Comparison of ENCODE assay signal across 22 cellular contexts in the genomic region with DNA sequence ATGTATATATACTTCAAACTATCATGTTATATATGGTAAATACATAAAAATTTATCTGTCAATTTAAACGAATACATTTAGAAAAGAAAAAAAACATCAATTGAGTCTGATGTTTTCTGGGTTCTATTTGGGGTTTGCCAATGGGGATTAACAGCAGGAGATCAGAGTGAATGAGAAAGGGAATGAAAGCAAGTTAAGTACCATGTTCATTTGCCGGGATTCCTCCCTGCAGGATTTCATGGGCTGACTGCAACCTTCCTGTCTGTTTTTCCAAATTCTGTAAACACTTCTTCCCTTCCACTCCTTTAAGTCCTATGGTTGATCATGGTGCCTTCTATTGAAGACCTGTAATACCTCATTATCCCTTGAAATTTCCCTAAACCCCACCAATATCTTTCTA. TPM values are rescaled to one million over a fixed set of nuclear protein-coding genes. Genes with fewer than 3 reads are reported as not detected.
DNase-seq lines count a peak whose midpoint lies in the region; ATAC-seq and TF ChIP-seq lines count a peak whose summit lies in the region.
"Had no signal": no experiment of that assay in that cellular context is flagged by ENCODE, and none has a peak within 500 bp of the region (broad histone marks: within the 10 kb centered on the region; RNA-seq: fewer than 3 reads in every experiment).

No MANE protein-coding gene starts in this region.

- H3F3A ChIP-seq in neural progenitor cell (ENCODE audit: low read depth), result peaks cover 21% of the 10 kb centered on the region

- H3K27ac Mint-ChIP-seq in WTC11 (peak overlapping the region; percentile 95), neural progenitor cell (no peak overlapping the region), T-helper 17 cell (no peak overlapping the region)

- no peaks in the 10 kb centered on the region for H4K20me1 ChIP-seq in neural progenitor cell (ENCODE audit: low read depth)

- TF ChIP-seq CTCF in WTC11 (IDR thresholded peaks at IDR 0.05) (no peak), neural progenitor cell (IDR thresholded peaks at IDR 0.05) (no peak), adrenal gland (IDR thresholded peaks at IDR 0.05) (no peak)

- H3K4me2 ChIP-seq in neural progenitor cell, result peak overlapping the region; percentile 65

- ATAC-seq in WTC11 (peak; percentile 80), T-helper 17 cell (no peak), aorta (ENCODE audit: low FRiP score) (no peak)
- ATAC-seq: HCT116 had no signal

- H3K27me3 Mint-ChIP-seq in WTC11 (ENCODE audit: low read depth), result no peaks in the 10 kb centered on the region
- H3K27me3 Mint-ChIP-seq in neural progenitor cell (ENCODE audit: insufficient read depth, low read depth), result peaks cover 4% of the 10 kb centered on the region
- no peaks in the 10 kb centered on the region for H3K27me3 Mint-ChIP-seq in T-helper 17 cell

- intact Hi-C loops in adrenal gland (cut with DNase I) (no loop called here), aorta (cut with DNase I) (no loop called here)

- no peak overlapping the region for H2AFZ ChIP-seq in neural progenitor cell (replicated peaks)

- H3K9ac ChIP-seq in HUES48 (ENCODE audit: low read depth, low read length) (peak overlapping the region; percentile 9; the same call in 1 of the 2 replicates), neural progenitor cell (no peak overlapping the region)

- peak overlapping the region; percentile 86 for H3K27ac ChIP-seq in HUES48 (ENCODE audit: low read depth, low read length)
- no peak overlapping the region for H3K27ac ChIP-seq in iPS DF 6.9 (ENCODE audit: low read length)
- H3K27ac ChIP-seq in neural progenitor cell, result peak overlapping the region; percentile 78
- no peak overlapping the region for H3K27ac ChIP-seq in adrenal gland
- no peak overlapping the region for H3K27ac ChIP-seq in aorta (ENCODE audit: low read depth in 1 of 2, low read length in 2 of 2)
- H3K27ac ChIP-seq: SJCRH30 had no signal

- POLR2A ChIA-PET in WTC11 (lab: Charles Lee), result no interaction called here

- H3K4me1 ChIP-seq in HUES48 (ENCODE audit: control insufficient read depth, insufficient read depth, low read length), result peaks cover 66% of the 10 kb centered on the region
- H3K4me1 ChIP-seq in iPS DF 6.9 (ENCODE audit: control insufficient read depth, insufficient read depth, low read length), result peaks cover 2% of the 10 kb centered on the region; the same call in 1 of the 2 replicates
- peaks cover 48% of the 10 kb centered on the region for H3K4me1 ChIP-seq in neural progenitor cell
- H3K4me1 ChIP-seq in adrenal gland (replicated peaks in 1 of 2), result peaks cover 0 to 4% of the 10 kb centered on the region in 2 donors
- no peaks in the 10 kb centered on the region for H3K4me1 ChIP-seq in aorta (ENCODE audit: control insufficient read depth in 1 of 2, insufficient read depth in 2 of 2, low read length in 2 of 2)
- H3K4me1 ChIP-seq: SJCRH30 had no signal

- no peak for TF ChIP-seq POLR2A in adrenal gland (IDR thresholded peaks at IDR 0.05)

- H3K36me3 ChIP-seq in HUES48 (ENCODE audit: control insufficient read depth, insufficient read depth, low read length) (no peaks in the 10 kb centered on the region), iPS DF 6.9 (ENCODE audit: control insufficient read depth, insufficient read depth, low read length) (no peaks in the 10 kb centered on the region), neural progenitor cell (no peaks in the 10 kb centered on the region), adrenal gland (replicated peaks in 1 of 2) (no peaks in the 10 kb centered on the region), aorta (ENCODE audit: control insufficient read depth in 1 of 2, insufficient read depth in 2 of 2, low read length in 1 of 2) (no peaks in the 10 kb centered on the region)
- H3K36me3 ChIP-seq: BE2C, MG63, SJCRH30 had no signal

- CTCF ChIA-PET in WTC11 (lab: Charles Lee), result no interaction called here

- no CpG with 5 or more reads among the region's 2 CpGs for WGBS in iPS DF 6.9 (ENCODE audit: insufficient coverage, insufficient read length)
- WGBS in adrenal gland, 4 donors, result 53 to 65% (median 58%) methylated on average over 2 of the region's 2 CpGs
- WGBS in aorta, 2 donors, result 34 to 54% methylated on average over 2 of the region's 2 CpGs

- H3K9me3 ChIP-seq in HUES48 (ENCODE audit: control insufficient read depth, insufficient read depth, low read length) (no peaks in the 10 kb centered on the region), iPS DF 6.9 (ENCODE audit: control insufficient read depth, insufficient read depth, low read length) (no peaks in the 10 kb centered on the region), neural progenitor cell (ENCODE audit: low read depth) (no peaks in the 10 kb centered on the region), adrenal gland (replicated peaks in 1 of 3) (no peaks in the 10 kb centered on the region), T-helper 17 cell (ENCODE audit: control insufficient read depth, low read length, poor library complexity, severe bottlenecking) (no peaks in the 10 kb centered on the region), aorta (ENCODE audit: control insufficient read depth, low read length) (no peaks in the 10 kb centered on the region)
- H3K9me3 ChIP-seq: BE2C, MG63, SJCRH30 had no signal

- DNase-seq in WTC11 (ENCODE audit: low spot score) (no peak), iPS DF 6.9 (ENCODE audit: low read depth, low spot score) (peak; percentile 72), neural progenitor cell (ENCODE audit: low spot score) (peak; percentile 78), adrenal gland (no peak), T-helper 17 cell (no peak), aorta (no peak), ecto neural progenitor cell (ENCODE audit: low spot score) (no peak)
- DNase-seq: BE2C, DMS53, GF-D8, Karpas-422, MG63, NCI-H1417, NCI-H187, NCI-H2107, NCI-H2227 treated with DMSO at 0.1 percent for 48 hours, NCI-H510A treated with DMSO at 0.1 percent for 48 hours, NCI-H774, SJCRH30 had no signal

- H3K4me3 ChIP-seq in HUES48 (ENCODE audit: low read depth, low read length) (peak overlapping the region; percentile 28; the same call in 1 of the 2 replicates), iPS DF 6.9 (ENCODE audit: low read length) (no peak overlapping the region), neural progenitor cell (peak overlapping the region; percentile 6), adrenal gland (no peak overlapping the region), aorta (ENCODE audit: low read length in 2 of 2) (no peak overlapping the region)
- H3K4me3 ChIP-seq: MG63, SJCRH30 had no signal

- H3K4me3 Mint-ChIP-seq in WTC11 (peak overlapping the region; percentile 30), neural progenitor cell (no peak overlapping the region), T-helper 17 cell (no peak overlapping the region)

- H3K9me3 Mint-ChIP-seq in WTC11, result no peaks in the 10 kb centered on the region
- H3K9me3 Mint-ChIP-seq in neural progenitor cell, result peaks cover 2% of the 10 kb centered on the region

- H3K4me1 Mint-ChIP-seq in WTC11 (peaks cover 72% of the 10 kb centered on the region), neural progenitor cell (peaks cover 35% of the 10 kb centered on the region), T-helper 17 cell (no peaks in the 10 kb centered on the region)

- H3K27me3 ChIP-seq in HUES48 (ENCODE audit: control insufficient read depth, insufficient read depth, low read length), result no peaks in the 10 kb centered on the region
- no peaks in the 10 kb centered on the region for H3K27me3 ChIP-seq in iPS DF 6.9 (ENCODE audit: control insufficient read depth, insufficient read depth, low read length)
- H3K27me3 ChIP-seq in neural progenitor cell, result no peaks in the 10 kb centered on the region
- H3K27me3 ChIP-seq in adrenal gland, result no peaks in the 10 kb centered on the region
- H3K27me3 ChIP-seq in aorta (ENCODE audit: control insufficient read depth in 1 of 2, insufficient read depth in 2 of 2, low read length in 1 of 2), result no peaks in the 10 kb centered on the region
- H3K27me3 ChIP-seq: BE2C, MG63, SJCRH30 had no signal

- H3K36me3 Mint-ChIP-seq in WTC11 (no peaks in the 10 kb centered on the region), neural progenitor cell (no peaks in the 10 kb centered on the region), T-helper 17 cell (ENCODE audit: low read depth) (no peaks in the 10 kb centered on the region)

- no peaks in the 10 kb centered on the region for H3K79me2 ChIP-seq in neural progenitor cell (ENCODE audit: low read depth)

TF ChIP-seq in WTC11, 78 proteins besides CTCF, POLR2A, EP300 and RAD21 (continues in another document):
- no peak for TF ChIP-seq SMAD3 (CRISPR knock-in tag; IDR thresholded peaks at IDR 0.05; ENCODE audit: borderline replicate concordance)
- TF ChIP-seq ESRRA (CRISPR knock-in tag; IDR thresholded peaks at IDR 0.05; ENCODE audit: borderline replicate concordance), result no peak
- no peak for TF ChIP-seq ZNF396 (CRISPR knock-in tag; IDR thresholded peaks at IDR 0.05; ENCODE audit: borderline replicate concordance)
- TF ChIP-seq ETV6 (CRISPR knock-in tag; IDR thresholded peaks at IDR 0.05), result 0 out of 2 replicates have a peak, but pooled peaks have one; percentile 46
- no peak for TF ChIP-seq GABPB1 (CRISPR knock-in tag; IDR thresholded peaks at IDR 0.05)
- TF ChIP-seq, protein P1, sequence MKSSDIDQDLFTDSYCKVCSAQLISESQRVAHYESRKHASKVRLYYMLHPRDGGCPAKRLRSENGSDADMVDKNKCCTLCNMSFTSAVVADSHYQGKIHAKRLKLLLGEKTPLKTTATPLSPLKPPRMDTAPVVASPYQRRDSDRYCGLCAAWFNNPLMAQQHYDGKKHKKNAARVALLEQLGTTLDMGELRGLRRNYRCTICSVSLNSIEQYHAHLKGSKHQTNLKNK (CRISPR knock-in tag; IDR thresholded peaks at IDR 0.05), result peak; percentile 99
- no peak for TF ChIP-seq GTF2I (CRISPR knock-in tag; conservative IDR thresholded peaks at IDR 0.05)
- no peak for TF ChIP-seq GRHL2 (CRISPR knock-in tag; IDR thresholded peaks at IDR 0.05; ENCODE audit: insufficient replicate concordance, severe bottlenecking)
- TF ChIP-seq, protein P2, sequence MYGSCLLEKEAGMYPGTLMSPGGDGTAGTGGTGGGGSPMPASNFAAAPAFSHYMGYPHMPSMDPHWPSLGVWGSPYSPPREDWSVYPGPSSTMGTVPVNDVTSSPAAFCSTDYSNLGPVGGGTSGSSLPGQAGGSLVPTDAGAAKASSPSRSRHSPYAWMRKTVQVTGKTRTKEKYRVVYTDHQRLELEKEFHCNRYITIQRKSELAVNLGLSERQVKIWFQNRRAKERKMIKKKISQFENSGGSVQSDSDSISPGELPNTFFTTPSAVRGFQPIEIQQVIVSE (CRISPR knock-in tag; IDR thresholded peaks at IDR 0.05; ENCODE audit: borderline replicate concordance), result no peak
- no peak for TF ChIP-seq ZNF416 (CRISPR knock-in tag; IDR thresholded peaks at IDR 0.05)
- TF ChIP-seq NFATC4 (CRISPR knock-in tag; IDR thresholded peaks at IDR 0.05), result no peak

RNA-seq across cellular contexts. Expression of gene SEMA3A, which starts 33.9 kb away (rescaled TPM):
- total RNA-seq in WTC11 (2021) (29.2 to 33.3 TPM (median 32.2 TPM) in 3 replicates), neural progenitor cell (ENCODE audit: low replicate concordance) (69.5 and 134 TPM in 2 replicates), adrenal gland (10 to 100 TPM in 1 of 8 donors, 1 to 10 TPM in 5, under 1 TPM in 2; 0.69 to 14.7 (median 1.6) TPM), T-helper 17 cell (not detected), aorta (10 to 100 TPM in 1 of 2 donors, 1 to 10 TPM in 1; 5.7 to 11.0 TPM)
- polyA plus RNA-seq in adrenal gland (under 1 TPM; 0.24 to 0.53 (median 0.24) TPM), aorta (under 1 TPM in 1 of 2 donors, not detected in 1; 0.08 TPM)
- total RNA-seq: OCI-LY7 had no signal

Comparison
In these comparisons a context has a peak if more than half of its experiments do, and no peak if none do; other contexts are left out.
1. H3K27ac ChIP-seq: peak in HUES48 (single experiment) and neural progenitor cell (single experiment); none in iPS DF 6.9 (single experiment), adrenal gland (0 of 5) and aorta (0 of 2).
2. H3K4me3 ChIP-seq: peak in HUES48 (single experiment) and neural progenitor cell (single experiment); none in iPS DF 6.9 (single experiment), adrenal gland (0 of 4) and aorta (0 of 2).
3. DNase-seq: peak in iPS DF 6.9 (single experiment) and neural progenitor cell (single experiment); none in WTC11 (single experiment), adrenal gland (0 of 7), T-helper 17 cell (0 of 3), aorta (0 of 2) and ecto neural progenitor cell (single experiment).